ENCODE assay signal across 15 cellular contexts in genomic region chr11:86510674-86511073, GRCh38.
A peak's percentile ranks its signal among the peaks of the same experiment; 100 is the strongest.
DNase-seq lines count a peak whose midpoint lies in the region; ATAC-seq and TF ChIP-seq lines count a peak whose summit lies in the region.
"Had no signal": no experiment of that assay in that cellular context is flagged by ENCODE, and none has a peak within 500 bp of the region (broad histone marks: within the 10 kb centered on the region; RNA-seq: fewer than 3 reads in every experiment).

No MANE protein-coding gene starts in this region.

- POLR2A ChIA-PET in activated CD4-positive, alpha-beta T cell treated with anti-CD3 and anti-CD28 coated beads for 36 hours (lab: Charles Lee), result no interaction called here
- POLR2A ChIA-PET in PC-9 (lab: Charles Lee; ENCODE audit: unreplicated experiment), result no interaction called here

- ATAC-seq in activated CD4-positive, alpha-beta T cell treated with anti-CD3 and anti-CD28 coated beads for 36 hours, result peak; percentile 23
- ATAC-seq in HG02623 (IDR thresholded peaks at IDR 0.05; ENCODE audit: unreplicated experiment), result no peak

- peaks cover 34% of the 10 kb centered on the region for H3K4me1 ChIP-seq in PC-9 (replicated peaks; ENCODE audit: insufficient read depth)
- peaks cover 3% of the 10 kb centered on the region for H3K4me1 ChIP-seq in smooth muscle cell (ENCODE audit: low read depth)

- WGBS in smooth muscle cell (ENCODE audit: low lambda C conversion rate), result 78% methylated on average over 3 of the region's 3 CpGs

- no peaks in the 10 kb centered on the region for H3K9me3 Mint-ChIP-seq in activated CD4-positive, alpha-beta T cell treated with anti-CD3 and anti-CD28 coated beads for 36 hours (ENCODE audit: low read depth)
- H3K9me3 Mint-ChIP-seq: CD14-positive monocyte had no signal

- no TSS peak for BruUV-seq in PC-9 (replicated peaks; lab: Mats Ljungman, UMichigan)

- H3K36me3 ChIP-seq in PC-9 (ENCODE audit: low read depth) (no peaks in the 10 kb centered on the region), smooth muscle cell (ENCODE audit: low read depth) (no peaks in the 10 kb centered on the region)

- H3K9me2 ChIP-seq in PC-9 (ENCODE audit: insufficient read depth), result no peaks in the 10 kb centered on the region

- H4K20me1 ChIP-seq in PC-9 (ENCODE audit: insufficient read depth) (no peaks in the 10 kb centered on the region), smooth muscle cell (ENCODE audit: low read depth) (no peaks in the 10 kb centered on the region)

- no peaks in the 10 kb centered on the region for H3K4me1 Mint-ChIP-seq in activated CD4-positive, alpha-beta T cell treated with anti-CD3 and anti-CD28 coated beads for 36 hours

- H2AFZ ChIP-seq in PC-9 (no peak overlapping the region), smooth muscle cell (ENCODE audit: low read depth) (peak overlapping the region; percentile 42)

- H3K27me3 ChIP-seq in PC-9 (ENCODE audit: insufficient read depth, low read depth) (no peaks in the 10 kb centered on the region), dorsolateral prefrontal cortex (no peaks in the 10 kb centered on the region), smooth muscle cell (ENCODE audit: low read depth) (no peaks in the 10 kb centered on the region)

- H3K4me3 Mint-ChIP-seq in activated CD4-positive, alpha-beta T cell treated with anti-CD3 and anti-CD28 coated beads for 36 hours, result no peak overlapping the region
- H3K4me3 Mint-ChIP-seq: CD14-positive monocyte had no signal

- peaks cover 27% of the 10 kb centered on the region for H3K9me3 ChIP-seq in PC-9 (ENCODE audit: insufficient read depth, low read depth)
- no peaks in the 10 kb centered on the region for H3K9me3 ChIP-seq in smooth muscle cell (replicated peaks; ENCODE audit: low read depth)

- H3K9ac ChIP-seq in smooth muscle cell (ENCODE audit: low read depth), result no peak overlapping the region

- intact Hi-C loops in activated CD4-positive, alpha-beta T cell treated with anti-CD3 and anti-CD28 coated beads for 36 hours (cut with DNase I, micrococcal nuclease), result loop anchor here (1.0 to 5.0 kb wide), 4 partner anchors 83 to 563 kb away; no protein-coding TSS in a partner anchor
- intact Hi-C loops in PC-9 (cut with micrococcal nuclease; ENCODE audit: unreplicated experiment) (no loop called here), dorsolateral prefrontal cortex (cut with DNase I) (no loop called here)

- no peaks in the 10 kb centered on the region for H3K36me3 Mint-ChIP-seq in activated CD4-positive, alpha-beta T cell treated with anti-CD3 and anti-CD28 coated beads for 36 hours (ENCODE audit: low read depth)
- H3K36me3 Mint-ChIP-seq: CD14-positive monocyte had no signal

- H3F3A ChIP-seq in PC-9 (ENCODE audit: insufficient read depth, low read depth), result peaks cover 15% of the 10 kb centered on the region
- H3F3A ChIP-seq in smooth muscle cell (ENCODE audit: low read depth), result peaks cover 24% of the 10 kb centered on the region

- CTCF ChIA-PET in activated CD4-positive, alpha-beta T cell treated with anti-CD3 and anti-CD28 coated beads for 36 hours (lab: Charles Lee), result no interaction called here
- CTCF ChIA-PET in PC-9 (lab: Charles Lee), result no interaction called here

- TF ChIP-seq CTCF in PC-9 (conservative IDR thresholded peaks at IDR 0.05) (no peak), dorsolateral prefrontal cortex (IDR thresholded peaks at IDR 0.05 in 54 of 56, conservative IDR thresholded peaks at IDR 0.05 in 2 of 56; ENCODE audit: low read depth in 1 of 56, partially characterized antibody in 56 of 56) (no peak), smooth muscle cell (IDR thresholded peaks at IDR 0.05; ENCODE audit: borderline replicate concordance, insufficient read depth, poor library complexity, severe bottlenecking) (no peak)

- no peak overlapping the region for H3K27ac Mint-ChIP-seq in activated CD4-positive, alpha-beta T cell treated with anti-CD3 and anti-CD28 coated beads for 36 hours
- H3K27ac Mint-ChIP-seq: CD14-positive monocyte had no signal

- H3K4me3 ChIP-seq in PC-9, result no peak overlapping the region
- no peak overlapping the region for H3K4me3 ChIP-seq in dorsolateral prefrontal cortex
- no peak overlapping the region for H3K4me3 ChIP-seq in smooth muscle cell
- H3K4me3 ChIP-seq: GM12878 had no signal

- H3K27ac ChIP-seq in PC-9, result peak overlapping the region; percentile 45; the same call in 1 of the 2 replicates
- H3K27ac ChIP-seq in dorsolateral prefrontal cortex, result peak overlapping the region in 32 of 59 donors; percentile 0 to 77 (median 44)
- H3K27ac ChIP-seq in smooth muscle cell (ENCODE audit: low read depth), result peak overlapping the region; percentile 90

- H3K27me3 Mint-ChIP-seq in activated CD4-positive, alpha-beta T cell treated with anti-CD3 and anti-CD28 coated beads for 36 hours, result no peaks in the 10 kb centered on the region

- H3K79me2 ChIP-seq in PC-9 (ENCODE audit: low read depth) (no peaks in the 10 kb centered on the region), smooth muscle cell (ENCODE audit: low read depth) (no peaks in the 10 kb centered on the region)

- H3K4me2 ChIP-seq in PC-9 (peak overlapping the region; percentile 35), smooth muscle cell (peak overlapping the region; percentile 71)

- DNase-seq in activated CD4-positive, alpha-beta T cell treated with anti-CD3 and anti-CD28 coated beads for 36 hours, result no peak
- DNase-seq in activated CD4-positive, alpha-beta T cell treated with anti-CD3 and anti-CD28 coated beads, Interleukin-2, amount 50 U/mL, for 4 hours, result no peak
- DNase-seq in PC-9, result no peak
- no peak for DNase-seq in dorsolateral prefrontal cortex
- no peak for DNase-seq in smooth muscle cell (lab: John Stamatoyannopoulos, UW; ENCODE audit: unreplicated experiment)
- DNase-seq in activated CD4-positive, alpha-beta T cell treated with anti-CD3 and anti-CD28 coated beads, Interleukin-2, amount 50 U/mL, for 48 hours, result no peak
- no peak for DNase-seq in KG1 (lab: John Stamatoyannopoulos, UW)
- DNase-seq: COR-L47, NCI-H1930, NCI-H2171 treated with DMSO at 0.1 percent for 48 hours, NCI-H82, RPMI8226 had no signal

Comparison
In these comparisons a context has a peak if more than half of its experiments do, and no peak if none do; other contexts are left out.
1. intact Hi-C loops: an anchor here in activated CD4-positive, alpha-beta T cell treated with anti-CD3 and anti-CD28 coated beads for 36 hours (1.0 to 5.0 kb wide); none called in PC-9 and dorsolateral prefrontal cortex.